In genomic region chr1:27464926-27465325, GRCh38 we compare ENCODE assay signal across 1 cellular context.
TF ChIP-seq lines count a peak whose summit lies in the region.

No MANE protein-coding gene starts in this region.

TF ChIP-seq in GM12878, 131 proteins besides CTCF, POLR2A, EP300 and RAD21:
- TF ChIP-seq SPI1 (IDR thresholded peaks at IDR 0.05; ENCODE audit: borderline replicate concordance, insufficient read depth, low read depth, low read length), result peak; percentile 12; the same call in 1 of the 2 replicates
- TF ChIP-seq SKIL (IDR thresholded peaks at IDR 0.05; ENCODE audit: low read depth, poor library complexity, severe bottlenecking), result no peak
TF ChIP-seq in GM12878: peak in this region for 1.
